In the genomic region with DNA sequence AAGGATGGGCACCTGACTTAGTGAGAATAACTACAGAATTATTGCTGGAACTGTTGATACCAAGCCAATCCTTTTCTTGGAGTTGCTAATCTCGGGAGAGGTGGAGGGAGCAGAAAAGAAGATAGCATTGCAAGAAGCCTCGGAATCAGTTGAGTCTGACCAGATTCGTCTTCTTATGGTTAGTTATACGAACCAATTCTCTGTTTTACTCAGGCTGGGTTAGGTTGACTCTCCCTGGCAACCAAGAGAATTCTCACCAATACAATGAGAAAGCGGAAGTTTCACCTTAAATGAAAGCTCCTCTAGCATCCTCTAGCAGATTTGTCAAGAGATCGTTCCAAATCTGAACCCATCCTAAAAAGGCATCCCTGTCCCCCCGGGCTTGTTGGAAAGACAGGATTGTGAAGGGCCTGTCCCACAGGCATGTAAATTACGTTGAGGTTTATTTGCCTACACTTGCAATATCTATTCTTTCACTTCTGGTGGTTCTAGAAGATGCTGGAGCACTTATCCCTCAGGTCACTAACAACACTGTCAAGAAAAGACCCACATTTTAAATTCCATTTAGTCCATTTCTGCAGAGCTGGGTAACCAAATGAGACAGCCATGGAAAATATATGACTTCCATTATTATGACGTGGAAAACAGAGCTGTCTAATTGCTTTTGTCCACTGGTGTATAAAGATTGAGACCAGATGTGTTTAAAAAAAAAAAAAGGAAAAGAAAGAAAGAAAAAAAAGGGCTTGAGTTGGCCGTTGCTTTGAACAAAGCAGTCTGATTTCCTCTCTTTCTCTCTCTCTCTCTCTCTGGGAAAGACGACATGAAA, we compare ENCODE assay signal across 8 cellular contexts. TPM values are rescaled to one million over a fixed set of nuclear protein-coding genes. Genes with fewer than 3 reads are reported as not detected.
DNase-seq lines count a peak whose midpoint lies in the region; ATAC-seq, FAIRE-seq and TF ChIP-seq lines count a peak whose summit lies in the region.

No MANE protein-coding gene starts in this region.

- H3K27me3 ChIP-seq in endothelial cell of umbilical vein (ENCODE audit: control insufficient read depth in 2 of 2, insufficient read depth in 2 of 2, low read length in 2 of 2) (no peaks in the 10 kb centered on the region), transverse colon (no peaks in the 10 kb centered on the region), trophoblast cell (ENCODE audit: insufficient read depth, low read length) (no peaks in the 10 kb centered on the region)

- H2AK5ac ChIP-seq in trophoblast cell (ENCODE audit: low read length), result no peak overlapping the region

- H3K9me3 ChIP-seq in endothelial cell of umbilical vein (replicated peaks; ENCODE audit: control insufficient read depth, insufficient read depth, low read length) (no peaks in the 10 kb centered on the region), transverse colon (no peaks in the 10 kb centered on the region), trophoblast cell (ENCODE audit: insufficient read depth, low read depth, low read length) (no peaks in the 10 kb centered on the region)

- H3K27ac ChIP-seq in endothelial cell of umbilical vein (ENCODE audit: insufficient read depth, low read depth, low read length) (no peak overlapping the region), transverse colon (peak overlapping the region in 3 of 4 donors; percentile 32 to 57 (median 45)), trophoblast cell (ENCODE audit: low read depth, low read length) (no peak overlapping the region)

- H3K14ac ChIP-seq in trophoblast cell (ENCODE audit: low read length), result no peak overlapping the region

- H4K8ac ChIP-seq in trophoblast cell (ENCODE audit: low read depth, low read length), result no peak overlapping the region

- H3K4me1 ChIP-seq in endothelial cell of umbilical vein (ENCODE audit: control insufficient read depth, extremely low read depth, insufficient read depth, low read length) (no peaks in the 10 kb centered on the region), transverse colon (peaks cover 0 to 12% (median 0%) of the 10 kb centered on the region in 4 donors), trophoblast cell (ENCODE audit: control insufficient read depth in 1 of 2, insufficient read depth in 2 of 2, low read length in 2 of 2) (no peaks in the 10 kb centered on the region)

- H3K4ac ChIP-seq in trophoblast cell (ENCODE audit: low read depth, low read length), result no peak overlapping the region

- intact Hi-C loops in endothelial cell of umbilical vein (cut with micrococcal nuclease), result loop anchor here (5.0 kb wide), 1 partner anchor 560 kb away; a partner anchor contains a TSS
- intact Hi-C loops in transverse colon (cut with DNase I; ENCODE audit: low total_unique reads), result no loop called here

- CTCF ChIA-PET in endothelial cell of umbilical vein (lab: Charles Lee), result interaction anchor here (0.7 to 1.8 kb wide), 7 partner anchors 8 to 802 kb away, joined by 3 to 10 read pairs (median 3); no protein-coding TSS in a partner anchor

- H3K23ac ChIP-seq in trophoblast cell (ENCODE audit: low read length), result no peak overlapping the region

- H3K9me1 ChIP-seq in endothelial cell of umbilical vein (replicated peaks; ENCODE audit: control insufficient read depth, extremely low read depth, insufficient read depth, low read length), result no peaks in the 10 kb centered on the region

- no peak overlapping the region for H3K9ac ChIP-seq in endothelial cell of umbilical vein (replicated peaks; ENCODE audit: extremely low read depth, insufficient read depth, low read length)
- H3K9ac ChIP-seq in trophoblast cell (ENCODE audit: low read length), result no peak overlapping the region

- dilution Hi-C loops in endothelial cell of umbilical vein (cut with MboI; ENCODE audit: extremely low pct_ligation_motif_present, low sequenced_read_pairs), result no loop called here

- BruUV-seq in endothelial cell of umbilical vein (replicated peaks; lab: Mats Ljungman, UMichigan), result no TSS peak

- no peak overlapping the region for H4K91ac ChIP-seq in trophoblast cell (ENCODE audit: low read depth, low read length)

- POLR2A ChIA-PET in endothelial cell of umbilical vein (lab: Charles Lee), result no interaction called here

- no peaks in the 10 kb centered on the region for H4K20me1 ChIP-seq in endothelial cell of umbilical vein (replicated peaks; ENCODE audit: control insufficient read depth, extremely low read depth, insufficient read depth, low read length)

- DNase-seq in AG10803 (ENCODE audit: low read depth), result peak; percentile 64
- peak; percentile 48 for DNase-seq in GM19240 (ENCODE audit: insufficient read length, low spot score)
- DNase-seq in endothelial cell of umbilical vein (ENCODE audit: low read depth, low spot score), result no peak
- no peak for DNase-seq in transverse colon
- no peak for DNase-seq in globus pallidus (ENCODE audit: low spot score)
- DNase-seq in epidermal melanocyte (ENCODE audit: insufficient read length, low spot score), result no peak
- no peak for DNase-seq in trophoblast cell

- WGBS in transverse colon (ENCODE audit: low coverage in 1 of 2), 2 donors, result 64 to 67% methylated on average over 10 to 11 of the region's 11 CpGs
- no CpG with 5 or more reads among the region's 11 CpGs for WGBS in trophoblast cell (ENCODE audit: extremely low coverage, insufficient coverage, insufficient read length)

- H3K4me2 ChIP-seq in endothelial cell of umbilical vein (ENCODE audit: insufficient read depth, low read length), result peak overlapping the region; percentile 8
- no peak overlapping the region for H3K4me2 ChIP-seq in trophoblast cell (ENCODE audit: low read length)

- in situ Hi-C loops in transverse colon (cut with MboI; ENCODE audit: low pct_ligation_motif_present in 1 of 4, low pct_unique_long_range_greater_than_20kb in 1 of 4, low sequenced_read_pairs in 3 of 4), result no loop called here

- FAIRE-seq in endothelial cell of umbilical vein (lab: Jason Lieb, UNC), result peak; percentile 35

- TF ChIP-seq CTCF in AG10803 (conservative IDR thresholded peaks at IDR 0.05; ENCODE audit: low read length), result no peak
- TF ChIP-seq CTCF in endothelial cell of umbilical vein (IDR thresholded peaks at IDR 0.05; ENCODE audit: extremely low read depth in 1 of 2, insufficient read depth in 1 of 2, low read depth in 1 of 2, low read length in 2 of 2), result no peak
- no peak for TF ChIP-seq CTCF in transverse colon (IDR thresholded peaks at IDR 0.05)

- no peak overlapping the region for H2BK12ac ChIP-seq in trophoblast cell (ENCODE audit: low read length)

- no peak overlapping the region for H2BK5ac ChIP-seq in trophoblast cell (ENCODE audit: low read depth, low read length, poor library complexity)

- TF ChIP-seq POLR2A in endothelial cell of umbilical vein (IDR thresholded peaks at IDR 0.05; ENCODE audit: low read depth, low read length) (no peak), transverse colon (IDR thresholded peaks at IDR 0.05) (no peak)

- H3K4me3 ChIP-seq in AG10803 (ENCODE audit: low read length) (peak overlapping the region; percentile 57), endothelial cell of umbilical vein (replicated peaks in 1 of 3; ENCODE audit: insufficient read depth in 1 of 3, low read depth in 1 of 3, low read length in 3 of 3) (no peak overlapping the region), transverse colon (peak overlapping the region in 1 of 4 donors; percentile 31), trophoblast cell (ENCODE audit: low read depth, low read length) (no peak overlapping the region)

- no peaks in the 10 kb centered on the region for H3K79me1 ChIP-seq in trophoblast cell (ENCODE audit: low read length)

- H3K18ac ChIP-seq in trophoblast cell (ENCODE audit: low read length), result no peak overlapping the region

- peak; percentile 84 for ATAC-seq in HG03139 (IDR thresholded peaks at IDR 0.05; ENCODE audit: unreplicated experiment)

- no peak overlapping the region for H4K12ac ChIP-seq in trophoblast cell (ENCODE audit: low read depth, low read length)

- H2AFZ ChIP-seq in endothelial cell of umbilical vein (ENCODE audit: low read depth, low read length) (peak overlapping the region; percentile 84), trophoblast cell (ENCODE audit: insufficient read depth, low read length, poor library complexity) (no peak overlapping the region)

- TF ChIP-seq EP300 in transverse colon (IDR thresholded peaks at IDR 0.05; ENCODE audit: low read depth), result no peak

- H3K79me2 ChIP-seq in endothelial cell of umbilical vein (ENCODE audit: control insufficient read depth, insufficient read depth, low read length), result no peaks in the 10 kb centered on the region
- no peaks in the 10 kb centered on the region for H3K79me2 ChIP-seq in trophoblast cell (ENCODE audit: control insufficient read depth, insufficient read depth, low read length, poor library complexity)

- no peak overlapping the region for H2BK120ac ChIP-seq in trophoblast cell (ENCODE audit: insufficient read depth, low read length, poor library complexity)

- H3K36me3 ChIP-seq in endothelial cell of umbilical vein (ENCODE audit: control insufficient read depth in 2 of 2, extremely low read depth in 1 of 2, insufficient read depth in 2 of 2, low read length in 2 of 2) (no peaks in the 10 kb centered on the region), transverse colon (no peaks in the 10 kb centered on the region), trophoblast cell (ENCODE audit: control insufficient read depth in 1 of 2, insufficient read depth in 2 of 2, low read length in 2 of 2) (no peaks in the 10 kb centered on the region)

TF ChIP-seq in endothelial cell of umbilical vein, 7 proteins besides CTCF, POLR2A, EP300 and RAD21:
- TF ChIP-seq GATA2 (IDR thresholded peaks at IDR 0.05; ENCODE audit: insufficient read depth, insufficient read length, low read depth, low read length) (no peak), JUN (IDR thresholded peaks at IDR 0.05; ENCODE audit: borderline replicate concordance, insufficient read depth, insufficient read length, low read depth) (no peak), FOS (IDR thresholded peaks at IDR 0.05; ENCODE audit: borderline replicate concordance, insufficient read depth, low read length) (no peak)

RNA-seq across cellular contexts. Expression of a gene that starts 43.3 kb away (rescaled TPM):
- total RNA-seq in endothelial cell of umbilical vein, result 114 TPM in 2 replicates
- polyA plus RNA-seq in endothelial cell of umbilical vein, result 54.7 and 72.7 TPM in 2 replicates
- polyA plus RNA-seq in endothelial cell of umbilical vein (2011; cell fraction: cytosol; rRNA removed), result 85.2 and 94.6 TPM in 2 replicates
- polyA plus RNA-seq in endothelial cell of umbilical vein (2011; cell fraction: nucleus; rRNA removed), result 81.5 and 97.3 TPM in 2 replicates
- polyA plus RNA-seq in endothelial cell of umbilical vein (2012), result 104 and 137 TPM in 2 replicates
- 65.2 and 77.5 TPM in 2 replicates for polyA minus RNA-seq in endothelial cell of umbilical vein
- polyA minus RNA-seq in endothelial cell of umbilical vein (2011; cell fraction: cytosol; rRNA and poly(A)+ RNA removed), result 18.4 TPM
- 61.3 and 72.7 TPM in 2 replicates for polyA minus RNA-seq in endothelial cell of umbilical vein (2011; cell fraction: nucleus; rRNA and poly(A)+ RNA removed)
- total RNA-seq in transverse colon, result 100 to 1,000 TPM in 1 of 4 donors, 10 to 100 TPM in 3; 62.0 to 109 (median 76.9) TPM
- 130 and 138 TPM in 2 replicates for polyA plus RNA-seq in trophoblast cell (2013)

Comparison
In these comparisons a context has a peak if more than half of its experiments do, and no peak if none do; other contexts are left out.
1. DNase-seq: peak in AG10803 (single experiment) and GM19240 (single experiment); none in endothelial cell of umbilical vein (single experiment), transverse colon (single experiment), globus pallidus (single experiment), epidermal melanocyte (single experiment) and trophoblast cell (0 of 2).
2. H3K27ac ChIP-seq: peak in transverse colon (3 of 4); none in endothelial cell of umbilical vein (single experiment) and trophoblast cell (single experiment).